8 cellular contexts compared by ENCODE assay signal in the genomic region with DNA sequence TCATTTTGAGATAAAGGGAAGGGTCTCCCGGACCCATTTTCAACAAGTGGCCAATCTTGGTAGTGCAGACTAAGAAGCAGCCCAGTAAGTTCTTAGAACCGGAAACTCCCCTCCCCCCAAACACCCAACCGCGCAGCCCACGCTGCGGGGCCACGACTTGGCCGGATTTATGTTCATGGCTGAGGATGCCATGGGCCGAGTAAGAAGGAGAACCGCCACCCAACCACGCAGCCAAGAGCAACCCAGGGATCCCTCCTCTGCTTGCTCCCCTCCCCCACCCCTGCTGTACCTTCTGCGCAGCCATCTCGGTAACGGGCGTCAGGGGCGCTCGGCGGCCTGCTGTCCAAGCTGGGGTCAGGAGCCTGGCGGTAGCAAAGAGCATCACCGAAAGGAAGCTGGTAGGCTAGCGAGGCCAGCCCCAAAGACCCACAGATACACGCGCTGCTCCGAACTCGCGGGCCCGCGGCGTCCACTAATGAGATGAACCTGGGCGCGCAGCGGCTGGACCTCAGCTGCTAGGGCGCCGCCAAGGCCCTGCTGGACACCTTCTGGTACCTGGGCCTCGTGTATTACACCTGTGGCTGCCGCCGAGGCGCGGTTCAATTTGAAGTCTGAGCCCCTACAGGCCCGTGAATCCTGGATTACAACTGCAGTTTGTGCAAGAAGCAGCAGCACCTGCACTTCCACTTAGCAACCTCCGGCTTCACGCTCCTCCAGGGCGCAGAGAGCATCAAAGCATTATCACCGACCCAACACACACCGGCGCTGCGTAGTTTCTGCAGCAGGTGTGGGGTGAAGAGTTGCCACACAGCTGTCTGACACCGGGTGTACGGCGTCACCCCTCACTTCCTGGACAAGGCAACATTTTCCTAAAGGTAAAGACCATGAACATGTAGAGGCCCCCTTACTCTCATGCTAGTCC.
DNase-seq lines count a peak whose midpoint lies in the region; ATAC-seq and TF ChIP-seq lines count a peak whose summit lies in the region.

No MANE protein-coding gene starts in this region.

- DNase-seq in D341Med (ENCODE audit: low spot score) (peak; percentile 12), Peyer's patch (peak in 2 of 3 donors; percentile 62 to 70), NCI-H187 (lab: John Stamatoyannopoulos, UW) (no peak), HuH-7 (ENCODE audit: low spot score) (no peak)
- peak; percentile 63 for DNase-seq in activated naive CD8-positive, alpha-beta T cell treated with anti-CD3 and anti-CD28 coated beads, Interleukin-2, amount 10 ng/mL, durations not matched to agents 7 days and 5 days
- DNase-seq in stimulated activated CD4-positive, alpha-beta T cell treated with anti-CD3 and anti-CD28 coated beads, Interleukin-1b, Interleukin-23, amount 100 ng/mL, for 48 hours: peak; percentile 59

- peaks cover 11% of the 10 kb centered on the region for H3K36me3 Mint-ChIP-seq in activated naive CD8-positive, alpha-beta T cell treated with anti-CD3 and anti-CD28 coated beads, Interleukin-2, amount 10 ng/mL, durations not matched to agents 7 days and 5 days

- peak overlapping the region; percentile 38 to 45 (median 42) for H3K4me3 ChIP-seq in Peyer's patch
- peak overlapping the region; percentile 31; the same call in 1 of the 2 replicates for H3K4me3 ChIP-seq in iPS-18c (ENCODE audit: insufficient read depth, low read depth, low read length)

- H3K9me3 Mint-ChIP-seq in activated naive CD8-positive, alpha-beta T cell treated with anti-CD3 and anti-CD28 coated beads, Interleukin-2, amount 10 ng/mL, durations not matched to agents 7 days and 5 days: peaks cover 7% of the 10 kb centered on the region

- ATAC-seq in activated naive CD8-positive, alpha-beta T cell treated with anti-CD3 and anti-CD28 coated beads, Interleukin-2, amount 10 ng/mL, durations not matched to agents 7 days and 5 days (ENCODE audit: low read depth): peak; percentile 88
- ATAC-seq in GM21423 (IDR thresholded peaks at IDR 0.05; ENCODE audit: unreplicated experiment): no peak

- H3K4me3 Mint-ChIP-seq in activated naive CD8-positive, alpha-beta T cell treated with anti-CD3 and anti-CD28 coated beads, Interleukin-2, amount 10 ng/mL, durations not matched to agents 7 days and 5 days: peak overlapping the region; percentile 90

- H3K36me3 ChIP-seq in Peyer's patch: no peaks in the 10 kb centered on the region

- peaks cover 12% of the 10 kb centered on the region for H3K4me1 Mint-ChIP-seq in activated naive CD8-positive, alpha-beta T cell treated with anti-CD3 and anti-CD28 coated beads, Interleukin-2, amount 10 ng/mL, durations not matched to agents 7 days and 5 days

- POLR2A ChIA-PET in activated naive CD8-positive, alpha-beta T cell treated with anti-CD3 and anti-CD28 coated beads, Interleukin-2, amount 10 ng/mL, durations not matched to agents 7 days and 5 days (lab: Charles Lee): no interaction called here

- peak overlapping the region; percentile 92 for H3K27ac Mint-ChIP-seq in activated naive CD8-positive, alpha-beta T cell treated with anti-CD3 and anti-CD28 coated beads, Interleukin-2, amount 10 ng/mL, durations not matched to agents 7 days and 5 days

- TF ChIP-seq POLR2A in Peyer's patch (IDR thresholded peaks at IDR 0.05): no peak

- H3K27me3 ChIP-seq in Peyer's patch: no peaks in the 10 kb centered on the region

- no peaks in the 10 kb centered on the region for H3K4me1 ChIP-seq in Peyer's patch

- H3K9me3 ChIP-seq in Peyer's patch (no peaks in the 10 kb centered on the region), iPS-18c (ENCODE audit: control insufficient read depth, insufficient read depth, low read length) (no peaks in the 10 kb centered on the region)

- peak overlapping the region in 2 of 4 donors; percentile 64 to 73 for H3K27ac ChIP-seq in Peyer's patch

- peak in 2 of 6 experiments; percentile 5 to 27 for TF ChIP-seq CTCF in Peyer's patch (IDR thresholded peaks at IDR 0.05)

- no peaks in the 10 kb centered on the region for H3K27me3 Mint-ChIP-seq in activated naive CD8-positive, alpha-beta T cell treated with anti-CD3 and anti-CD28 coated beads, Interleukin-2, amount 10 ng/mL, durations not matched to agents 7 days and 5 days

Comparison
In these comparisons a context has a peak if more than half of its experiments do, and no peak if none do; other contexts are left out.
1. DNase-seq: peak in D341Med (single experiment), Peyer's patch (2 of 3), activated naive CD8-positive, alpha-beta T cell treated with anti-CD3 and anti-CD28 coated beads, Interleukin-2, amount 10 ng/mL, durations not matched to agents 7 days and 5 days (single experiment) and stimulated activated CD4-positive, alpha-beta T cell treated with anti-CD3 and anti-CD28 coated beads, Interleukin-1b, Interleukin-23, amount 100 ng/mL, for 48 hours (single experiment); none in NCI-H187 (0 of 2) and HuH-7 (single experiment).